Comparison of ENCODE assay signal across 28 cellular contexts in the genomic region with DNA sequence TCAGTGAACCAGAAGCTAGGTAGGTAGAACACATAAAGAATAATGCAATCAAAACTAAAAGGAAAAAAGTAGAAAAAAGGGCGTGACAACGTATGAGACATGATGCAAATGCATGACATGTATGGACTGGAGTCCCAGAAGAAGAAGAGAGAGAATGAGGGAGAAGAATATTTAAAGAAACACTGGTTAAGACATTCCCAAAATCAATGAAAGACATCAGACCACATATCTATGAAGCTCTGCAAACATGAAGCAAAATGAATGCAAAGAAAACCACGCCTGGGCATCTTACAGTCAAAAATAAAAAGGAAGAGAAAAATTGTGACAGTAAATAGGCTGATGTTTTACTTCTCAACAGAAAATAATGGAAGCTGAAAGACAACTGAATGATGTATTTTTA.
"Had no signal": no experiment of that assay in that cellular context is flagged by ENCODE, and none has a peak within 500 bp of the region (broad histone marks: within the 10 kb centered on the region; RNA-seq: fewer than 3 reads in every experiment).

No MANE protein-coding gene starts in this region.

- H3K27ac Mint-ChIP-seq: stimulated activated effector memory CD8-positive, alpha-beta T cell treated with anti-CD3 and anti-CD28 coated beads, Interleukin-12 subunit alpha, Interleukin-12 subunit beta, amount 100 ng/mL, for 72 hours; stimulated activated memory B cell treated with anti-CD40 and anti-IgM and Interleukin-4, amounts not matched to agents 10 μg/mL and 1 μg/mL and 100 μg/mL, for 72 hours; stimulated activated naive B cell treated with anti-CD40 and anti-IgM and Interleukin-4, amounts not matched to agents 10 μg/mL and 1 μg/mL and 100 μg/mL, for 72 hours; stimulated activated naive CD8-positive, alpha-beta T cell treated with anti-CD3 and anti-CD28 coated beads, Interleukin-15, amount 100 ng/mL, for 72 hours; stimulated activated naive CD8-positive, alpha-beta T cell treated with anti-CD3 and anti-CD28 coated beads, Interleukin-15, Interleukin-2, amounts not matched to agents 100 ng/mL and 50 ng/mL, for 24 hours; type B pancreatic cell had no signal

- H3K4me1 Mint-ChIP-seq: stimulated activated effector memory CD8-positive, alpha-beta T cell treated with anti-CD3 and anti-CD28 coated beads, Interleukin-12 subunit alpha, Interleukin-12 subunit beta, amount 100 ng/mL, for 72 hours had no signal

- H3K27ac ChIP-seq: stomach, suprapubic skin, testis, thoracic aorta, thyroid gland, tibial artery, tibial nerve, transverse colon, upper lobe of left lung, upper lobe of right lung, uterus, vagina had no signal

- H3K36me3 Mint-ChIP-seq: stimulated activated effector memory CD8-positive, alpha-beta T cell treated with anti-CD3 and anti-CD28 coated beads, Interleukin-12 subunit alpha, Interleukin-12 subunit beta, amount 100 ng/mL, for 72 hours; type B pancreatic cell had no signal

- DNase-seq: stimulated activated CD4-positive, alpha-beta T cell treated with anti-CD3 and anti-CD28 coated beads, Interleukin-2, amount 100 ng/mL, for 48 hours; stimulated activated CD4-positive, alpha-beta T cell treated with anti-CD3 and anti-CD28 coated beads, Interleukin-4, amount 100 ng/mL, for 1 hour; stimulated activated CD4-positive, alpha-beta T cell treated with anti-CD3 and anti-CD28 coated beads, Interleukin-4, amount 100 ng/mL, for 24 hours; stimulated activated CD4-positive, alpha-beta T cell treated with anti-CD3 and anti-CD28 coated beads, Interleukin-4, amount 100 ng/mL, for 4 hours; stimulated activated CD8-positive, alpha-beta memory T cell treated with anti-CD3 and anti-CD28 coated beads, Interleukin-4, amount 100 ng/mL, for 48 hours; stimulated activated naive B cell treated with anti-CD40 and anti-IgM and Interleukin-4, amounts not matched to agents 10 μg/mL and 1 μg/mL and 100 μg/mL, for 72 hours; stimulated activated naive CD4-positive, alpha-beta T cell; stimulated activated naive CD4-positive, alpha-beta T cell treated with Interleukin-2 at 50 U/mL for 16 hours; stimulated activated naive CD8-positive, alpha-beta T cell treated with anti-CD3 and anti-CD28 coated beads, Interleukin-15, amount 100 ng/mL, for 72 hours; stimulated activated naive CD8-positive, alpha-beta T cell treated with anti-CD3 and anti-CD28 coated beads, Interleukin-15, Interleukin-2, amounts not matched to agents 100 U/mL and 50 U/mL, for 24 hours; stomach; substantia nigra; testis; thyroid gland; tibial artery; transverse colon; trophoblast cell; upper lobe of left lung; upper lobe of right lung; uterus had no signal

- H3K4me1 ChIP-seq: tibial artery, uterus had no signal

- H3K36me3 ChIP-seq: stomach, suprapubic skin, thoracic aorta, thyroid gland, tibial artery, tibial nerve, transverse colon, upper lobe of left lung, upper lobe of right lung, uterus, vagina had no signal

- H3K9me3 ChIP-seq: suprapubic skin, testis, thoracic aorta, thyroid gland, transverse colon, upper lobe of left lung, upper lobe of right lung, uterus, vagina had no signal

- H3K27me3 ChIP-seq: suprapubic skin, testis, thyroid gland, tibial nerve, transverse colon, upper lobe of left lung, upper lobe of right lung, uterus, vagina had no signal

- H3K4me3 Mint-ChIP-seq: stimulated activated effector memory CD8-positive, alpha-beta T cell treated with anti-CD3 and anti-CD28 coated beads, Interleukin-12 subunit alpha, Interleukin-12 subunit beta, amount 100 ng/mL, for 72 hours; stimulated activated memory B cell treated with anti-CD40 and anti-IgM and Interleukin-4, amounts not matched to agents 10 μg/mL and 1 μg/mL and 100 μg/mL, for 72 hours; stimulated activated naive B cell treated with anti-CD40 and anti-IgM and Interleukin-4, amounts not matched to agents 10 μg/mL and 1 μg/mL and 100 μg/mL, for 72 hours; stimulated activated naive CD8-positive, alpha-beta T cell treated with anti-CD3 and anti-CD28 coated beads, Interleukin-15, amount 100 ng/mL, for 72 hours; stimulated activated naive CD8-positive, alpha-beta T cell treated with anti-CD3 and anti-CD28 coated beads, Interleukin-15, Interleukin-2, amounts not matched to agents 100 ng/mL and 50 ng/mL, for 24 hours; type B pancreatic cell had no signal

- H3K4me3 ChIP-seq: stomach, suprapubic skin, testis, thoracic aorta, thyroid gland, tibial artery, tibial nerve, transverse colon, upper lobe of left lung, upper lobe of right lung, uterus, vagina had no signal

- ATAC-seq: stimulated activated effector memory CD8-positive, alpha-beta T cell treated with anti-CD3 and anti-CD28 coated beads, Interleukin-12 subunit alpha, Interleukin-12 subunit beta, amount 100 ng/mL, for 72 hours; stimulated activated memory B cell treated with anti-CD40 and anti-IgM and Interleukin-4, amounts not matched to agents 10 μg/mL and 1 μg/mL and 100 μg/mL, for 72 hours; stimulated activated naive B cell treated with anti-CD40 and anti-IgM and Interleukin-4, amounts not matched to agents 10 μg/mL and 1 μg/mL and 100 μg/mL, for 72 hours; stimulated activated naive CD8-positive, alpha-beta T cell treated with anti-CD3 and anti-CD28 coated beads, Interleukin-15, amount 100 ng/mL, for 72 hours; stimulated activated naive CD8-positive, alpha-beta T cell treated with anti-CD3 and anti-CD28 coated beads, Interleukin-15, Interleukin-2, amounts not matched to agents 100 U/mL and 50 U/mL, for 24 hours; upper lobe of right lung had no signal
